15 cellular contexts compared by ENCODE assay signal in the genomic region with DNA sequence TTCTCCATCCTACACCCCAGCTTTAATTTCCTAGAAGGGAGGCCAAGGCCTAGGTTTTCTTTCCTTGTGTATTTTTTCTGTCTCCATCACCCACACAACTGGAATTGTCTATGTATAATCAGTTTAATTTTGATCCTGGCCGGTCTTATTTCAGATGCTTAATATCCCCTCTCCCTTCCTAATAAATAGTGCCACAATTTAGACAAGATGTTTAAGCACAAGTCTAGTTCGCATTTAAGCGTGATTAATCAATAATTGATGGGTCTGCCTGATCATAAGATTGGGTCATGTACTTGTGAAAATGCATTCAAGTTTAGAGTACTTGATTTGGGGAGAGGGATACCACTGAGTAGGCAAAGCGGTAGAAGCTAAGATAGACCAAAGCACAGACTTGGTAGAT. TPM values are rescaled to one million over a fixed set of nuclear protein-coding genes. Genes with fewer than 3 reads are reported as not detected.
DNase-seq lines count a peak whose midpoint lies in the region; ATAC-seq and TF ChIP-seq lines count a peak whose summit lies in the region.
"Had no signal": no experiment of that assay in that cellular context is flagged by ENCODE, and none has a peak within 500 bp of the region (broad histone marks: within the 10 kb centered on the region; RNA-seq: fewer than 3 reads in every experiment).

No MANE protein-coding gene starts in this region.

- H4K20me1 ChIP-seq in Loucy (ENCODE audit: insufficient read depth, low read length, poor library complexity, severe bottlenecking) = peaks cover 64% of the 10 kb centered on the region
- peaks cover 33% of the 10 kb centered on the region for H4K20me1 ChIP-seq in neural progenitor cell (ENCODE audit: low read depth)

- CTCF ChIA-PET in CD8-positive, alpha-beta memory T cell (lab: Charles Lee) = no interaction called here

- POLR2A ChIA-PET in CD8-positive, alpha-beta memory T cell (lab: Charles Lee) = no interaction called here

- H3K27me3 ChIP-seq in CD8-positive, alpha-beta memory T cell (ENCODE audit: insufficient read depth, low read length, poor library complexity, severe bottlenecking) = no peaks in the 10 kb centered on the region
- H3K27me3 ChIP-seq in Loucy (ENCODE audit: insufficient read depth, low read length, poor library complexity, severe bottlenecking) (no peaks in the 10 kb centered on the region), endodermal cell (ENCODE audit: control insufficient read depth, insufficient read depth, low read length, poor library complexity, severe bottlenecking) (no peaks in the 10 kb centered on the region), neural progenitor cell (no peaks in the 10 kb centered on the region)
- H3K27me3 ChIP-seq: colonic mucosa had no signal

- no peaks in the 10 kb centered on the region for H3K9me3 Mint-ChIP-seq in CD8-positive, alpha-beta memory T cell
- H3K9me3 Mint-ChIP-seq in endodermal cell (no peaks in the 10 kb centered on the region), neural progenitor cell (no peaks in the 10 kb centered on the region)
- H3K9me3 Mint-ChIP-seq: activated naive CD8-positive, alpha-beta T cell treated with anti-CD3 and anti-CD28 coated beads for 36 hours; stimulated activated naive B cell treated with anti-CD40 and anti-IgM and Interleukin-4, amounts not matched to agents 10 μg/mL and 1 μg/mL and 100 μg/mL, for 72 hours had no signal

- H2AFZ ChIP-seq in Loucy (ENCODE audit: low read length) (no peak overlapping the region), neural progenitor cell (replicated peaks) (no peak overlapping the region)

- no peak overlapping the region for H3K27ac Mint-ChIP-seq in CD8-positive, alpha-beta memory T cell
- H3K27ac Mint-ChIP-seq in endodermal cell = no peak overlapping the region
- H3K27ac Mint-ChIP-seq in neural progenitor cell = no peak overlapping the region
- H3K27ac Mint-ChIP-seq: stimulated activated naive B cell treated with anti-CD40 and anti-IgM and Interleukin-4, amounts not matched to agents 10 μg/mL and 1 μg/mL and 100 μg/mL, for 72 hours had no signal

- peaks cover 0 to 3% of the 10 kb centered on the region in 2 donors for H3K27me3 Mint-ChIP-seq in CD8-positive, alpha-beta memory T cell
- H3K27me3 Mint-ChIP-seq in endodermal cell (ENCODE audit: insufficient read depth) = no peaks in the 10 kb centered on the region
- peaks cover 3% of the 10 kb centered on the region for H3K27me3 Mint-ChIP-seq in neural progenitor cell (ENCODE audit: insufficient read depth, low read depth)
- H3K27me3 Mint-ChIP-seq: activated naive CD8-positive, alpha-beta T cell treated with anti-CD3 and anti-CD28 coated beads for 36 hours; stimulated activated naive B cell treated with anti-CD40 and anti-IgM and Interleukin-4, amounts not matched to agents 10 μg/mL and 1 μg/mL and 100 μg/mL, for 72 hours had no signal

- no peak for TF ChIP-seq CTCF in Loucy (conservative IDR thresholded peaks at IDR 0.05; ENCODE audit: low read length)
- no peak for TF ChIP-seq CTCF in endodermal cell (conservative IDR thresholded peaks at IDR 0.05)
- no peak for TF ChIP-seq CTCF in neural progenitor cell (IDR thresholded peaks at IDR 0.05)

- peak overlapping the region; percentile 73 for H3K27ac ChIP-seq in CD8-positive, alpha-beta memory T cell (ENCODE audit: low read depth, low read length)
- H3K27ac ChIP-seq in endodermal cell (ENCODE audit: low read depth, low read length) (no peak overlapping the region), neural progenitor cell (no peak overlapping the region)
- H3K27ac ChIP-seq: colonic mucosa had no signal

- H3K36me3 Mint-ChIP-seq in CD8-positive, alpha-beta memory T cell = peaks cover 0 to 8% (median 0%) of the 10 kb centered on the region in 3 donors
- H3K36me3 Mint-ChIP-seq in endodermal cell (ENCODE audit: low read depth) (no peaks in the 10 kb centered on the region), neural progenitor cell (no peaks in the 10 kb centered on the region)
- H3K36me3 Mint-ChIP-seq: activated naive CD8-positive, alpha-beta T cell treated with anti-CD3 and anti-CD28 coated beads for 36 hours; stimulated activated naive B cell treated with anti-CD40 and anti-IgM and Interleukin-4, amounts not matched to agents 10 μg/mL and 1 μg/mL and 100 μg/mL, for 72 hours had no signal

- H3K9me3 ChIP-seq in CD8-positive, alpha-beta memory T cell (ENCODE audit: low read length) = no peaks in the 10 kb centered on the region
- no peaks in the 10 kb centered on the region for H3K9me3 ChIP-seq in Loucy (ENCODE audit: insufficient read depth, low read depth, low read length)
- no peaks in the 10 kb centered on the region for H3K9me3 ChIP-seq in endodermal cell (ENCODE audit: control insufficient read depth, low read length)
- H3K9me3 ChIP-seq in neural progenitor cell (ENCODE audit: low read depth) = no peaks in the 10 kb centered on the region
- H3K9me3 ChIP-seq: colonic mucosa had no signal

- peaks cover 81% of the 10 kb centered on the region for H3K79me2 ChIP-seq in Loucy (ENCODE audit: insufficient read depth, low read length)
- peaks cover 69% of the 10 kb centered on the region for H3K79me2 ChIP-seq in neural progenitor cell (ENCODE audit: low read depth)

- no peak overlapping the region for H3K4me3 ChIP-seq in CD8-positive, alpha-beta memory T cell (ENCODE audit: low read length)
- H3K4me3 ChIP-seq in Loucy (ENCODE audit: low read length, poor library complexity, severe bottlenecking) (peak overlapping the region; percentile 95), endodermal cell (ENCODE audit: low read length) (peak overlapping the region; percentile 95), neural progenitor cell (peak overlapping the region; percentile 76)

- no peak overlapping the region for H3K4me3 Mint-ChIP-seq in CD8-positive, alpha-beta memory T cell
- H3K4me3 Mint-ChIP-seq in endodermal cell (no peak overlapping the region), neural progenitor cell (no peak overlapping the region)

- DNase-seq in CD8-positive, alpha-beta memory T cell = no peak
- DNase-seq in endodermal cell (no peak), neural progenitor cell (ENCODE audit: low spot score) (no peak), HUDEP-2 (lab: John Stamatoyannopoulos, UW; ENCODE audit: unreplicated experiment in 76 of 76) (no peak), T-helper 9 cell (no peak), activated gamma-delta T cell (lab: John Stamatoyannopoulos, UW) (no peak)
- DNase-seq: activated naive CD8-positive, alpha-beta T cell treated with anti-CD3 and anti-CD28 coated beads for 36 hours; colonic mucosa; NCI-H1092; occipital lobe; stimulated activated CD4-positive, alpha-beta T cell treated with anti-CD3 and anti-CD28 coated beads, Interleukin-1b, Interleukin-23, amount 100 ng/mL, for 48 hours; stimulated activated naive B cell treated with anti-CD40 and anti-IgM and Interleukin-4, amounts not matched to agents 10 μg/mL and 1 μg/mL and 100 μg/mL, for 72 hours had no signal

- peaks cover 17 to 24% (median 19%) of the 10 kb centered on the region in 3 donors for H3K4me1 Mint-ChIP-seq in CD8-positive, alpha-beta memory T cell
- H3K4me1 Mint-ChIP-seq in endodermal cell (peaks cover 2% of the 10 kb centered on the region), neural progenitor cell (peaks cover 13% of the 10 kb centered on the region)

- H3K9me2 ChIP-seq in Loucy (replicated peaks; ENCODE audit: low read depth, low read length) = no peaks in the 10 kb centered on the region

- no peak for ATAC-seq in HG02973 (IDR thresholded peaks at IDR 0.05; ENCODE audit: unreplicated experiment)
- ATAC-seq: left lobe of liver; stimulated activated naive B cell treated with anti-CD40 and anti-IgM and Interleukin-4, amounts not matched to agents 10 μg/mL and 1 μg/mL and 100 μg/mL, for 72 hours had no signal

- H3K9ac ChIP-seq in Loucy (ENCODE audit: low read depth, low read length, poor library complexity, severe bottlenecking) (peak overlapping the region; percentile 94), endodermal cell (ENCODE audit: extremely low read depth, low read length, poor library complexity, severe bottlenecking) (no peak overlapping the region), neural progenitor cell (peak overlapping the region; percentile 1)

- H3K4me2 ChIP-seq in Loucy (ENCODE audit: low read depth, low read length, poor library complexity, severe bottlenecking) = peak overlapping the region; percentile 97
- peak overlapping the region; percentile 94 for H3K4me2 ChIP-seq in neural progenitor cell

- 91 to 96% methylated on average over 4 of the region's 4 CpGs for WGBS in endodermal cell (ENCODE audit: insufficient coverage in 1 of 2, insufficient read length in 1 of 2), 2 experiments

- peaks cover 30% of the 10 kb centered on the region for H3K4me1 ChIP-seq in CD8-positive, alpha-beta memory T cell (ENCODE audit: insufficient read depth, low read length)
- H3K4me1 ChIP-seq in Loucy (ENCODE audit: insufficient read depth, low read length, poor library complexity, severe bottlenecking) = peaks cover 70% of the 10 kb centered on the region
- peaks cover 5% of the 10 kb centered on the region for H3K4me1 ChIP-seq in endodermal cell (ENCODE audit: control insufficient read depth, insufficient read depth, low read length)
- peaks cover 36% of the 10 kb centered on the region for H3K4me1 ChIP-seq in neural progenitor cell

- H3K36me3 ChIP-seq in CD8-positive, alpha-beta memory T cell (ENCODE audit: insufficient read depth, low read length) = no peaks in the 10 kb centered on the region
- H3K36me3 ChIP-seq in Loucy (ENCODE audit: insufficient read depth, low read length) = no peaks in the 10 kb centered on the region
- peaks cover 5% of the 10 kb centered on the region for H3K36me3 ChIP-seq in endodermal cell (ENCODE audit: control insufficient read depth, insufficient read depth, low read length)
- no peaks in the 10 kb centered on the region for H3K36me3 ChIP-seq in neural progenitor cell
- H3K36me3 ChIP-seq: colonic mucosa had no signal

- H3F3A ChIP-seq in Loucy (ENCODE audit: low read depth) (0 out of 2 replicates have a peak, but pooled peaks cover 4% of the 10 kb centered on the region), neural progenitor cell (ENCODE audit: low read depth) (peaks cover 27% of the 10 kb centered on the region)

RNA-seq across cellular contexts. Expression of a gene that starts 2.4 kb away (rescaled TPM):
- 10 to 100 TPM; 20.1 to 20.7 TPM for total RNA-seq in CD8-positive, alpha-beta memory T cell
- polyA plus RNA-seq in CD8-positive, alpha-beta memory T cell = 1.6 TPM
- total RNA-seq in endodermal cell = 10 to 100 TPM; 39.4 to 49.1 TPM
- polyA plus RNA-seq in endodermal cell (2013, experiment 1 of 2) = 22.3 TPM
- polyA plus RNA-seq in endodermal cell (2013, experiment 2 of 2) = 19.3 TPM
- 34.4 and 62.0 TPM in 2 replicates for total RNA-seq in neural progenitor cell (ENCODE audit: low replicate concordance)
